ENCODE assay signal across 9 cellular contexts in the genomic region with DNA sequence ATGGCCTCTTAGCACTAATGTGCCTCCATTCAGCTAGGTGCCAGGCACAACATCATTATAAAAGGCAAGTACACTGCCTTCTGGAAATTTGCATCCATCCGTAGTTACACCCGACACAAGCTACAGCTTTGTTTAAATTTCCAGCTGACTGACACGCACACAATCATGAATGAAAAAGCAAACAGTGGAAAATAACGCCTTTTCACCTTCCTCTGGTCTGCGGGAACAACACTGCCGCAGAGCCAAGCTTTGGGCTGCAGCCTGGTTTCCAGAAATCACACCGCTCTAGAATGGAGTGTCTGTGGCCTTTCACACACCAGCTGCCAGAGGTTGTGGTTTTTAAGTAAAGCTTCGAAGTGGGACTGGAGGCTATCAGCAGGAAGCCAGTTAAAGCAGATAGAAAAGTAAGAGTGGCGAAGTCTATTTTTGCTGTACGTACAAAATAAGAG.
DNase-seq lines count a peak whose midpoint lies in the region; ATAC-seq, FAIRE-seq and TF ChIP-seq lines count a peak whose summit lies in the region.
"Had no signal": no experiment of that assay in that cellular context is flagged by ENCODE, and none has a peak within 500 bp of the region (broad histone marks: within the 10 kb centered on the region; RNA-seq: fewer than 3 reads in every experiment).

No MANE protein-coding gene starts in this region.

- H3K79me2 ChIP-seq in OCI-LY7 (ENCODE audit: insufficient read depth, low read depth, low read length) = no peaks in the 10 kb centered on the region

- H3K36me3 Mint-ChIP-seq in effector memory CD8-positive, alpha-beta T cell (ENCODE audit: insufficient read depth) = peaks cover 2% of the 10 kb centered on the region

- BruUV-seq in OCI-LY7 (replicated peaks; lab: Mats Ljungman, UMichigan) = no TSS peak

- H3K36me3 ChIP-seq in sigmoid colon (no peaks in the 10 kb centered on the region), OCI-LY7 (ENCODE audit: insufficient read depth, low read length) (no peaks in the 10 kb centered on the region), kidney (ENCODE audit: control insufficient read depth in 1 of 2, insufficient read depth in 2 of 2, low read length in 2 of 2) (no peaks in the 10 kb centered on the region)

- H3K4me3 ChIP-seq in sigmoid colon (no peak overlapping the region), OCI-LY7 (ENCODE audit: low read depth, low read length, poor library complexity, severe bottlenecking) (no peak overlapping the region), kidney (ENCODE audit: low read length in 2 of 2) (no peak overlapping the region)

- peak overlapping the region; percentile 31 to 56 for H3K27ac Mint-ChIP-seq in effector memory CD8-positive, alpha-beta T cell

- no peak overlapping the region for H3K27ac ChIP-seq in sigmoid colon
- no peak overlapping the region for H3K27ac ChIP-seq in OCI-LY7 (ENCODE audit: low read depth, low read length, poor library complexity, severe bottlenecking)
- H3K27ac ChIP-seq in kidney (ENCODE audit: low read depth in 2 of 2, low read length in 2 of 2) = no peak overlapping the region

- no peak for DNase-seq in GM12892 (ENCODE audit: insufficient read length)
- peak; percentile 62 for DNase-seq in NCI-H2029 (lab: John Stamatoyannopoulos, UW)
- DNase-seq in effector memory CD8-positive, alpha-beta T cell = peak in 2 of 3 experiments; percentile 17 to 19
- DNase-seq in sigmoid colon = no peak
- no peak for DNase-seq in OCI-LY7 (ENCODE audit: low spot score)
- no peak for DNase-seq in kidney
- DNase-seq in NCI-H82 (lab: John Stamatoyannopoulos, UW) = no peak
- DNase-seq: activated effector memory CD4-positive, alpha-beta T cell treated with Interleukin-2 at 50 U/mL for 16 hours had no signal

- no peaks in the 10 kb centered on the region for H3K9me2 ChIP-seq in OCI-LY7 (ENCODE audit: insufficient read depth, low read length)

- no peak for TF ChIP-seq CTCF in sigmoid colon (IDR thresholded peaks at IDR 0.05)
- TF ChIP-seq CTCF in OCI-LY7 (conservative IDR thresholded peaks at IDR 0.05; ENCODE audit: low read length) = no peak
- no peak for TF ChIP-seq CTCF in kidney (IDR thresholded peaks at IDR 0.05; ENCODE audit: borderline replicate concordance, extremely low read depth, insufficient read depth)

- no peak for TF ChIP-seq EP300 in sigmoid colon (IDR thresholded peaks at IDR 0.05)

- H3K9me3 Mint-ChIP-seq in effector memory CD8-positive, alpha-beta T cell = no peaks in the 10 kb centered on the region

- H3K9me3 ChIP-seq in sigmoid colon (no peaks in the 10 kb centered on the region), OCI-LY7 (ENCODE audit: low read length) (no peaks in the 10 kb centered on the region), kidney (ENCODE audit: control insufficient read depth in 1 of 2, low read length in 2 of 2) (no peaks in the 10 kb centered on the region)

- H3K4me3 Mint-ChIP-seq in effector memory CD8-positive, alpha-beta T cell = peak overlapping the region; percentile 71 to 77

- CTCF ChIA-PET in OCI-LY7 (lab: Charles Lee; ENCODE audit: unreplicated experiment) = no interaction called here

- POLR2A ChIA-PET in OCI-LY7 (lab: Charles Lee) = interaction anchor here (1.1 kb wide), 1 partner anchor 9 kb away, joined by 3 read pairs; no protein-coding TSS in a partner anchor

- H3K4me1 ChIP-seq in sigmoid colon = no peaks in the 10 kb centered on the region
- no peaks in the 10 kb centered on the region for H3K4me1 ChIP-seq in OCI-LY7 (ENCODE audit: insufficient read depth, low read length, poor library complexity, severe bottlenecking)
- H3K4me1 ChIP-seq in kidney (ENCODE audit: control insufficient read depth in 1 of 2, insufficient read depth in 1 of 2, low read depth in 1 of 2, low read length in 2 of 2) = no peaks in the 10 kb centered on the region

- H3K27me3 ChIP-seq in sigmoid colon = peaks cover 0 to 24% (median 0%) of the 10 kb centered on the region in 3 donors

- intact Hi-C loops in sigmoid colon (cut with DNase I) (no loop called here), OCI-LY7 (cut with micrococcal nuclease; ENCODE audit: unreplicated experiment) (no loop called here), kidney (cut with DNase I) (no loop called here)

- FAIRE-seq in GM12892 (lab: Jason Lieb, UNC) (peak; percentile 40), kidney (lab: Jason Lieb, UNC) (no peak)

- H3K9ac ChIP-seq in kidney (ENCODE audit: low read length in 2 of 2) = no peak overlapping the region

- 32 to 56% methylated on average over 10 of the region's 10 CpGs for WGBS in sigmoid colon, 2 donors

- TF ChIP-seq POLR2A in GM12892 (IDR thresholded peaks at IDR 0.05; ENCODE audit: low read depth, low read length) = no peak
- TF ChIP-seq POLR2A in sigmoid colon (IDR thresholded peaks at IDR 0.05) = no peak

- H2AFZ ChIP-seq in OCI-LY7 (ENCODE audit: low read length) = no peak overlapping the region

- no peak overlapping the region for H3K4me2 ChIP-seq in OCI-LY7 (ENCODE audit: low read length)

- H3K4me1 Mint-ChIP-seq in effector memory CD8-positive, alpha-beta T cell (ENCODE audit: low read depth in 2 of 2) = peaks cover 15 to 19% of the 10 kb centered on the region in 2 donors

- H3K27me3 Mint-ChIP-seq in effector memory CD8-positive, alpha-beta T cell = peaks cover 40 to 52% of the 10 kb centered on the region in 2 donors

- peak; percentile 79 for ATAC-seq in GM21619 (IDR thresholded peaks at IDR 0.05; ENCODE audit: unreplicated experiment)
- ATAC-seq in effector memory CD8-positive, alpha-beta T cell (replicated peaks) = peak; percentile 92

- H4K20me1 ChIP-seq in OCI-LY7 (ENCODE audit: insufficient read depth, low read length) = no peaks in the 10 kb centered on the region

Comparison
In these comparisons a context has a peak if more than half of its experiments do, and no peak if none do; other contexts are left out.
1. DNase-seq: peak in NCI-H2029 (single experiment) and effector memory CD8-positive, alpha-beta T cell (2 of 3); none in GM12892 (single experiment), sigmoid colon (single experiment), OCI-LY7 (single experiment), kidney (single experiment) and NCI-H82 (single experiment).